Comparison of ENCODE assay signal across 34 cellular contexts in genomic region chr1:65119951-65120350, GRCh38. TPM values are rescaled to one million over a fixed set of nuclear protein-coding genes. Genes with fewer than 3 reads are reported as not detected.
DNase-seq lines count a peak whose midpoint lies in the region; ATAC-seq, FAIRE-seq and TF ChIP-seq lines count a peak whose summit lies in the region.
"Had no signal": no experiment of that assay in that cellular context is flagged by ENCODE, and none has a peak within 500 bp of the region (broad histone marks: within the 10 kb centered on the region; RNA-seq: fewer than 3 reads in every experiment).

No MANE protein-coding gene starts in this region.

- H3K27ac Mint-ChIP-seq in astrocyte (ENCODE audit: unreplicated experiment) = peak overlapping the region; percentile 9
- H3K27ac Mint-ChIP-seq in activated naive CD4-positive, alpha-beta T cell treated with anti-CD3 and anti-CD28 coated beads for 36 hours = no peak overlapping the region
- H3K27ac Mint-ChIP-seq: memory B cell had no signal

- H3K4me1 Mint-ChIP-seq in astrocyte (ENCODE audit: low read depth, unreplicated experiment) = peaks cover 7% of the 10 kb centered on the region
- no peaks in the 10 kb centered on the region for H3K4me1 Mint-ChIP-seq in activated naive CD4-positive, alpha-beta T cell treated with anti-CD3 and anti-CD28 coated beads for 36 hours (ENCODE audit: low read depth)
- H3K4me1 Mint-ChIP-seq: memory B cell had no signal

- H3K4me2 ChIP-seq in astrocyte (ENCODE audit: low read length) = no peak overlapping the region
- H3K4me2 ChIP-seq: BLaER1, KMS-11, PC-9 had no signal

- H3K27me3 ChIP-seq in astrocyte (ENCODE audit: insufficient read depth, low read length) = no peaks in the 10 kb centered on the region
- H3K27me3 ChIP-seq: BLaER1, body of pancreas, esophagus muscularis mucosa, gastrocnemius medialis, left lung, pancreas, suprapubic skin had no signal

- no peaks in the 10 kb centered on the region for H3K27me3 Mint-ChIP-seq in astrocyte (ENCODE audit: low read depth, unreplicated experiment)
- peaks cover 5% of the 10 kb centered on the region for H3K27me3 Mint-ChIP-seq in activated naive CD4-positive, alpha-beta T cell treated with anti-CD3 and anti-CD28 coated beads for 36 hours (ENCODE audit: low read depth)

- no peak for FAIRE-seq in astrocyte (lab: Jason Lieb, UNC)
- FAIRE-seq: endometrium, pancreas had no signal

- no peaks in the 10 kb centered on the region for H3K4me1 ChIP-seq in astrocyte (ENCODE audit: insufficient read depth, low read length)
- H3K4me1 ChIP-seq: BLaER1, body of pancreas, esophagus muscularis mucosa, gastrocnemius medialis, left lung, pancreas had no signal

- H3K9ac ChIP-seq in astrocyte (ENCODE audit: low read length) = no peak overlapping the region
- H3K9ac ChIP-seq: BLaER1, KMS-11 had no signal

- H3K4me3 Mint-ChIP-seq in astrocyte (ENCODE audit: unreplicated experiment) = no peak overlapping the region
- no peak overlapping the region for H3K4me3 Mint-ChIP-seq in activated naive CD4-positive, alpha-beta T cell treated with anti-CD3 and anti-CD28 coated beads for 36 hours
- H3K4me3 Mint-ChIP-seq: memory B cell, neural crest cell had no signal

- DNase-seq in AG20443 (ENCODE audit: low spot score) (peak; percentile 55), HCEC 1CT (peak; percentile 15), astrocyte (ENCODE audit: low read depth) (no peak), kidney tubule cell (ENCODE audit: low spot score) (peak; percentile 53), hypothalamus (lab: John Stamatoyannopoulos, UW) (no peak), GM19238 (ENCODE audit: insufficient read length, low spot score) (no peak)
- no peak for DNase-seq in activated naive CD4-positive, alpha-beta T cell treated with anti-CD3 and anti-CD28 coated beads for 36 hours
- DNase-seq: activated CD4-positive, alpha-beta T cell treated with anti-CD3 and anti-CD28 coated beads, Interleukin-2, amount 50 U/mL, for 48 hours; activated CD4-positive, CD25-positive, alpha-beta regulatory T cell treated with anti-CD3 and anti-CD28 coated beads, Interleukin-2, amount 50 U/mL, for 72 hours; activated gamma-delta T cell treated with Interleukin-2 at 50 U/mL for 16 hours; activated T-cell treated with anti-CD3 and anti-CD28 coated beads, Interleukin-2, amount 50 U/mL, for 48 hours; body of pancreas; DMS 273 treated with DMSO at 0.1 percent for 48 hours; gastrocnemius medialis; GOT3; hippocampal formation; left lung; NCI-H1417; NCI-H2029 treated with DMSO at 0.1 percent for 48 hours; NCI-H524 treated with DMSO at 0.1 percent for 48 hours; pancreas; PC-9; retina; stimulated activated naive CD4-positive, alpha-beta T cell; T-helper 2 cell had no signal

- ATAC-seq in GM21390 (IDR thresholded peaks at IDR 0.05; ENCODE audit: unreplicated experiment) = no peak
- ATAC-seq: body of pancreas, gastrocnemius medialis, left lung, pancreas had no signal

- no peaks in the 10 kb centered on the region for H4K20me1 ChIP-seq in astrocyte (ENCODE audit: insufficient read depth, low read length)
- H4K20me1 ChIP-seq: BLaER1 had no signal

- H2AFZ ChIP-seq in astrocyte (ENCODE audit: low read depth, low read length) = no peak overlapping the region
- H2AFZ ChIP-seq: PC-9 had no signal

- no peaks in the 10 kb centered on the region for H3K9me3 ChIP-seq in astrocyte (ENCODE audit: insufficient read depth, low read depth, low read length)
- H3K9me3 ChIP-seq: BLaER1, body of pancreas, esophagus muscularis mucosa, gastrocnemius medialis, left lung, pancreas, suprapubic skin had no signal

- no peaks in the 10 kb centered on the region for H3K79me2 ChIP-seq in astrocyte (ENCODE audit: insufficient read depth, low read length)

- H3K9me3 Mint-ChIP-seq in astrocyte (ENCODE audit: unreplicated experiment) = peaks cover 6% of the 10 kb centered on the region
- H3K9me3 Mint-ChIP-seq in activated naive CD4-positive, alpha-beta T cell treated with anti-CD3 and anti-CD28 coated beads for 36 hours = no peaks in the 10 kb centered on the region
- H3K9me3 Mint-ChIP-seq: memory B cell had no signal

- no peak overlapping the region for H3K27ac ChIP-seq in astrocyte (ENCODE audit: low read depth, low read length)
- H3K27ac ChIP-seq: BLaER1, body of pancreas, esophagus muscularis mucosa, gastrocnemius medialis, KMS-11, left lung, pancreas, PC-9, skin epidermis, suprapubic skin had no signal

- no peaks in the 10 kb centered on the region for H3K36me3 Mint-ChIP-seq in astrocyte (ENCODE audit: low read depth, unreplicated experiment)
- no peaks in the 10 kb centered on the region for H3K36me3 Mint-ChIP-seq in activated naive CD4-positive, alpha-beta T cell treated with anti-CD3 and anti-CD28 coated beads for 36 hours (ENCODE audit: low read depth)
- H3K36me3 Mint-ChIP-seq: memory B cell had no signal

- H3K4me3 ChIP-seq in astrocyte (ENCODE audit: insufficient read depth, low read depth, low read length) = no peak overlapping the region
- H3K4me3 ChIP-seq: BLaER1, body of pancreas, esophagus muscularis mucosa, gastrocnemius medialis, left lung, pancreas, PC-9, skin epidermis, suprapubic skin had no signal

- TF ChIP-seq CTCF in astrocyte (IDR thresholded peaks at IDR 0.05; ENCODE audit: insufficient read depth, low read depth, low read length) = no peak

- intact Hi-C loops in activated naive CD4-positive, alpha-beta T cell treated with anti-CD3 and anti-CD28 coated beads for 36 hours (cut with micrococcal nuclease) = no loop called here

- CTCF ChIA-PET in activated naive CD4-positive, alpha-beta T cell treated with anti-CD3 and anti-CD28 coated beads for 36 hours (lab: Charles Lee) = interaction anchor here (0.7 to 1.0 kb wide), 2 partner anchors 45 to 115 kb away, joined by 3 to 4 read pairs; no protein-coding TSS in a partner anchor

- H3K36me3 ChIP-seq in astrocyte (ENCODE audit: insufficient read depth, low read length) = no peaks in the 10 kb centered on the region
- H3K36me3 ChIP-seq: BLaER1, esophagus muscularis mucosa, gastrocnemius medialis, left lung, pancreas, suprapubic skin had no signal

RNA-seq across cellular contexts. Expression of gene AK4, which starts 28.1 kb away (rescaled TPM):
- 133 and 142 TPM in 2 replicates for total RNA-seq in astrocyte
- total RNA-seq in activated naive CD4-positive, alpha-beta T cell treated with anti-CD3 and anti-CD28 coated beads for 36 hours = 10 to 100 TPM; 25.2 to 25.4 TPM

Comparison
In these comparisons a context has a peak if more than half of its experiments do, and no peak if none do; other contexts are left out.
1. DNase-seq: peak in AG20443 (single experiment), HCEC 1CT (single experiment) and kidney tubule cell (single experiment); none in astrocyte (single experiment), hypothalamus (0 of 51), GM19238 (single experiment) and activated naive CD4-positive, alpha-beta T cell treated with anti-CD3 and anti-CD28 coated beads for 36 hours (single experiment).